ENCODE assay signal across 12 cellular contexts in genomic region chr2:173898996-173899395, GRCh38.
A peak's percentile ranks its signal among the peaks of the same experiment; 100 is the strongest.
DNase-seq lines count a peak whose midpoint lies in the region; ATAC-seq and TF ChIP-seq lines count a peak whose summit lies in the region.
"Had no signal": no experiment of that assay in that cellular context is flagged by ENCODE, and none has a peak within 500 bp of the region (broad histone marks: within the 10 kb centered on the region; RNA-seq: fewer than 3 reads in every experiment).

No MANE protein-coding gene starts in this region.

- CTCF ChIA-PET in activated CD8-positive, alpha-beta memory T cell treated with anti-CD3 and anti-CD28 coated beads, Interleukin-2, amount 10 ng/mL, durations not matched to agents 7 days and 5 days (lab: Charles Lee): no interaction called here

- H3K9me3 Mint-ChIP-seq in activated CD8-positive, alpha-beta memory T cell treated with anti-CD3 and anti-CD28 coated beads, Interleukin-2, amount 10 ng/mL, durations not matched to agents 7 days and 5 days (ENCODE audit: low read depth): no peaks in the 10 kb centered on the region
- H3K9me3 Mint-ChIP-seq: T-helper 2 cell treated with Interferon-gamma antibody and Interleukin-4, amounts not matched to agents 5 μg/mL and 100 μg/mL, for 36 hours had no signal

- ATAC-seq in activated CD8-positive, alpha-beta memory T cell treated with anti-CD3 and anti-CD28 coated beads, Interleukin-2, amount 10 ng/mL, durations not matched to agents 7 days and 5 days: peak; percentile 90
- ATAC-seq in GM21390 (IDR thresholded peaks at IDR 0.05; ENCODE audit: unreplicated experiment) (peak; percentile 59), HG03521 (IDR thresholded peaks at IDR 0.05; ENCODE audit: unreplicated experiment) (peak; percentile 60), mucosa of descending colon (peak; percentile 21)

- peaks cover 19% of the 10 kb centered on the region for H3K4me1 Mint-ChIP-seq in activated CD8-positive, alpha-beta memory T cell treated with anti-CD3 and anti-CD28 coated beads, Interleukin-2, amount 10 ng/mL, durations not matched to agents 7 days and 5 days

- peak overlapping the region; percentile 62 for H3K4me3 Mint-ChIP-seq in activated CD8-positive, alpha-beta memory T cell treated with anti-CD3 and anti-CD28 coated beads, Interleukin-2, amount 10 ng/mL, durations not matched to agents 7 days and 5 days
- H3K4me3 Mint-ChIP-seq: T-helper 2 cell treated with Interferon-gamma antibody and Interleukin-4, amounts not matched to agents 5 μg/mL and 100 μg/mL, for 36 hours had no signal

- H3K36me3 ChIP-seq in mucosa of descending colon (ENCODE audit: low read depth): no peaks in the 10 kb centered on the region
- H3K36me3 ChIP-seq: adrenal gland had no signal

- H3K36me3 Mint-ChIP-seq in activated CD8-positive, alpha-beta memory T cell treated with anti-CD3 and anti-CD28 coated beads, Interleukin-2, amount 10 ng/mL, durations not matched to agents 7 days and 5 days: peaks cover 9% of the 10 kb centered on the region

- H3K4me3 ChIP-seq in mucosa of descending colon: no peak overlapping the region
- H3K4me3 ChIP-seq: adrenal gland, coronary artery had no signal

- no peaks in the 10 kb centered on the region for H3K27me3 Mint-ChIP-seq in activated CD8-positive, alpha-beta memory T cell treated with anti-CD3 and anti-CD28 coated beads, Interleukin-2, amount 10 ng/mL, durations not matched to agents 7 days and 5 days

- no peak for TF ChIP-seq CTCF in mucosa of descending colon (IDR thresholded peaks at IDR 0.05)

- H3K27ac Mint-ChIP-seq in activated CD8-positive, alpha-beta memory T cell treated with anti-CD3 and anti-CD28 coated beads, Interleukin-2, amount 10 ng/mL, durations not matched to agents 7 days and 5 days: peak overlapping the region; percentile 89
- H3K27ac Mint-ChIP-seq: T-helper 2 cell treated with Interferon-gamma antibody and Interleukin-4, amounts not matched to agents 5 μg/mL and 100 μg/mL, for 36 hours had no signal

- no peaks in the 10 kb centered on the region for H3K4me1 ChIP-seq in mucosa of descending colon (ENCODE audit: low read depth)
- H3K4me1 ChIP-seq: adrenal gland had no signal

- intact Hi-C loops in mucosa of descending colon (cut with DNase I, micrococcal nuclease): no loop called here

- no peaks in the 10 kb centered on the region for H3K9me3 ChIP-seq in mucosa of descending colon
- H3K9me3 ChIP-seq: adrenal gland had no signal

- peak; percentile 65 for DNase-seq in activated CD8-positive, alpha-beta memory T cell treated with anti-CD3 and anti-CD28 coated beads, Interleukin-2, amount 10 ng/mL, durations not matched to agents 7 days and 5 days
- no peak for DNase-seq in activated CD8-positive, alpha-beta memory T cell treated with anti-CD3 and anti-CD28 coated beads, Interleukin-2, amount 50 U/mL, for 48 hours
- DNase-seq in mucosa of descending colon: no peak
- no peak for DNase-seq in NCI-H1048 (lab: John Stamatoyannopoulos, UW)
- no peak for DNase-seq in NCI-H524 treated with DMSO at 0.1 percent for 48 hours (lab: John Stamatoyannopoulos, UW)
- no peak for DNase-seq in NCI-H748 (lab: John Stamatoyannopoulos, UW; ENCODE audit: unreplicated experiment)
- DNase-seq: adrenal gland, NCI-H446 had no signal

Comparison
In these comparisons a context has a peak if more than half of its experiments do, and no peak if none do; other contexts are left out.
1. ATAC-seq: peak in every context shown above with its lines; median percentile 90 in activated CD8-positive, alpha-beta memory T cell treated with anti-CD3 and anti-CD28 coated beads, Interleukin-2, amount 10 ng/mL, durations not matched to agents 7 days and 5 days; 60 in HG03521; 59 in GM21390; 21 in mucosa of descending colon.